In genomic region chr10:33507662-33508425, GRCh38 we compare ENCODE assay signal across 20 cellular contexts.
DNase-seq lines count a peak whose midpoint lies in the region; ATAC-seq and TF ChIP-seq lines count a peak whose summit lies in the region.
"Had no signal": no experiment of that assay in that cellular context is flagged by ENCODE, and none has a peak within 500 bp of the region (broad histone marks: within the 10 kb centered on the region; RNA-seq: fewer than 3 reads in every experiment).

No MANE protein-coding gene starts in this region.

- no TSS peak for BruUV-seq in PC-9 (replicated peaks; lab: Mats Ljungman, UMichigan)

- H3K9me3 ChIP-seq in PC-9 (ENCODE audit: insufficient read depth, low read depth) (no peaks in the 10 kb centered on the region), hepatocyte (ENCODE audit: low read depth) (no peaks in the 10 kb centered on the region), neural progenitor cell (ENCODE audit: low read depth) (no peaks in the 10 kb centered on the region)
- H3K9me3 ChIP-seq: pancreas, uterus had no signal

- no peaks in the 10 kb centered on the region for H3K27me3 ChIP-seq in GM23338 (ENCODE audit: insufficient read depth)
- H3K27me3 ChIP-seq in PC-9 (ENCODE audit: insufficient read depth, low read depth), result no peaks in the 10 kb centered on the region
- no peaks in the 10 kb centered on the region for H3K27me3 ChIP-seq in hepatocyte
- H3K27me3 ChIP-seq in neural progenitor cell, result no peaks in the 10 kb centered on the region
- H3K27me3 ChIP-seq: pancreas, uterus had no signal

- H3K4me3 Mint-ChIP-seq in GM23338 (no peak overlapping the region), neural progenitor cell (no peak overlapping the region)
- H3K4me3 Mint-ChIP-seq: activated CD4-positive, alpha-beta T cell treated with anti-CD3 and anti-CD28 coated beads, Interleukin-2, amount 10 ng/mL, durations not matched to agents 7 days and 5 days; activated naive CD8-positive, alpha-beta T cell; CD4-positive, CD25-positive, alpha-beta regulatory T cell; effector memory CD8-positive, alpha-beta T cell; natural killer cell treated with Interleukin-12 subunit alpha and Interleukin-12 subunit beta and Interleukin-15 and Interleukin-18, amount 100 ng/mL, for 72 hours had no signal

- H3K9me2 ChIP-seq in GM23338 (ENCODE audit: insufficient read depth) (peaks cover 10% of the 10 kb centered on the region; the same call in 1 of the 2 replicates), PC-9 (ENCODE audit: insufficient read depth) (no peaks in the 10 kb centered on the region), hepatocyte (replicated peaks; ENCODE audit: insufficient read depth) (no peaks in the 10 kb centered on the region)

- H2AFZ ChIP-seq in GM23338 (peak overlapping the region; percentile 20; the same call in 1 of the 2 replicates), PC-9 (no peak overlapping the region), hepatocyte (no peak overlapping the region), neural progenitor cell (replicated peaks) (no peak overlapping the region)

- no peaks in the 10 kb centered on the region; the same call in 1 of the 3 replicates for H3K9me3 Mint-ChIP-seq in GM23338
- H3K9me3 Mint-ChIP-seq in neural progenitor cell, result peaks cover 7% of the 10 kb centered on the region
- H3K9me3 Mint-ChIP-seq: activated CD4-positive, alpha-beta T cell treated with anti-CD3 and anti-CD28 coated beads, Interleukin-2, amount 10 ng/mL, durations not matched to agents 7 days and 5 days; CD4-positive, CD25-positive, alpha-beta regulatory T cell; natural killer cell treated with Interleukin-12 subunit alpha and Interleukin-12 subunit beta and Interleukin-15 and Interleukin-18, amount 100 ng/mL, for 72 hours had no signal

- no peaks in the 10 kb centered on the region for H4K20me1 ChIP-seq in GM23338 (replicated peaks; ENCODE audit: insufficient read depth)
- H4K20me1 ChIP-seq in PC-9 (ENCODE audit: insufficient read depth), result no peaks in the 10 kb centered on the region
- no peaks in the 10 kb centered on the region for H4K20me1 ChIP-seq in hepatocyte (ENCODE audit: insufficient read depth, poor library complexity, severe bottlenecking)
- H4K20me1 ChIP-seq in neural progenitor cell (ENCODE audit: low read depth), result no peaks in the 10 kb centered on the region

- H3K4me2 ChIP-seq in GM23338, result no peak overlapping the region
- H3K4me2 ChIP-seq in PC-9, result 0 out of 2 replicates have a peak overlapping the region, but pooled peaks have one; percentile 13
- H3K4me2 ChIP-seq in hepatocyte, result no peak overlapping the region
- H3K4me2 ChIP-seq in neural progenitor cell, result no peak overlapping the region

- peaks cover 10% of the 10 kb centered on the region; the same call in 2 of the 3 replicates for H3K4me1 Mint-ChIP-seq in GM23338
- H3K4me1 Mint-ChIP-seq in neural progenitor cell, result peaks cover 15% of the 10 kb centered on the region

- intact Hi-C loops in PC-9 (cut with micrococcal nuclease; ENCODE audit: unreplicated experiment), result loop anchor here (5.0 kb wide), 3 partner anchors 171 to 1019 kb away; no protein-coding TSS in a partner anchor

- TF ChIP-seq CTCF in GM23338 (conservative IDR thresholded peaks at IDR 0.05; ENCODE audit: low read depth in 2 of 2), result no peak
- no peak for TF ChIP-seq CTCF in PC-9 (conservative IDR thresholded peaks at IDR 0.05)
- no peak for TF ChIP-seq CTCF in hepatocyte (IDR thresholded peaks at IDR 0.05; ENCODE audit: poor library complexity)
- no peak for TF ChIP-seq CTCF in neural progenitor cell (IDR thresholded peaks at IDR 0.05)

- H3K27me3 Mint-ChIP-seq in GM23338 (ENCODE audit: insufficient read depth, low read depth, poor library complexity) (peaks cover 2% of the 10 kb centered on the region), neural progenitor cell (ENCODE audit: insufficient read depth, low read depth) (peaks cover 9% of the 10 kb centered on the region)
- H3K27me3 Mint-ChIP-seq: CD4-positive, CD25-positive, alpha-beta regulatory T cell had no signal

- no peak overlapping the region for H3K4me3 ChIP-seq in GM23338
- H3K4me3 ChIP-seq in PC-9, result no peak overlapping the region
- no peak overlapping the region for H3K4me3 ChIP-seq in hepatocyte
- no peak overlapping the region for H3K4me3 ChIP-seq in neural progenitor cell
- H3K4me3 ChIP-seq: pancreas, uterus had no signal

- H3K36me3 Mint-ChIP-seq in GM23338 (ENCODE audit: low read depth) (no peaks in the 10 kb centered on the region), neural progenitor cell (no peaks in the 10 kb centered on the region)
- H3K36me3 Mint-ChIP-seq: activated naive CD8-positive, alpha-beta T cell; CD4-positive, CD25-positive, alpha-beta regulatory T cell; natural killer cell treated with Interleukin-12 subunit alpha and Interleukin-12 subunit beta and Interleukin-15 and Interleukin-18, amount 100 ng/mL, for 72 hours had no signal

- POLR2A ChIA-PET in PC-9 (lab: Charles Lee; ENCODE audit: unreplicated experiment), result no interaction called here

- H3F3A ChIP-seq in GM23338 (replicated peaks; ENCODE audit: low read depth) (no peaks in the 10 kb centered on the region), PC-9 (ENCODE audit: insufficient read depth, low read depth) (peaks cover 20% of the 10 kb centered on the region; the same call in 1 of the 2 replicates), neural progenitor cell (ENCODE audit: low read depth) (no peaks in the 10 kb centered on the region)

- H3K27ac ChIP-seq in GM23338 (ENCODE audit: low read depth) (no peak overlapping the region), PC-9 (no peak overlapping the region), hepatocyte (no peak overlapping the region), neural progenitor cell (no peak overlapping the region)

- H3K27ac Mint-ChIP-seq in GM23338 (no peak overlapping the region), neural progenitor cell (peak overlapping the region; percentile 27)
- H3K27ac Mint-ChIP-seq: activated CD4-positive, alpha-beta T cell treated with anti-CD3 and anti-CD28 coated beads, Interleukin-2, amount 10 ng/mL, durations not matched to agents 7 days and 5 days; activated naive CD8-positive, alpha-beta T cell; CD4-positive, CD25-positive, alpha-beta regulatory T cell; effector memory CD8-positive, alpha-beta T cell; natural killer cell treated with Interleukin-12 subunit alpha and Interleukin-12 subunit beta and Interleukin-15 and Interleukin-18, amount 100 ng/mL, for 72 hours had no signal

- H3K9ac ChIP-seq in neural progenitor cell, result no peak overlapping the region

- CTCF ChIA-PET in PC-9 (lab: Charles Lee), result no interaction called here

- H3K79me2 ChIP-seq in GM23338 (replicated peaks; ENCODE audit: insufficient read depth) (no peaks in the 10 kb centered on the region), PC-9 (ENCODE audit: low read depth) (no peaks in the 10 kb centered on the region), hepatocyte (no peaks in the 10 kb centered on the region), neural progenitor cell (ENCODE audit: low read depth) (no peaks in the 10 kb centered on the region)

- 67% methylated on average over 10 of the region's 10 CpGs for WGBS in hepatocyte (ENCODE audit: low lambda C conversion rate, missing lambda C conversion rate)

- ATAC-seq in GM23338 (no peak), HG02588 (IDR thresholded peaks at IDR 0.05; ENCODE audit: unreplicated experiment) (no peak)
- ATAC-seq: effector memory CD8-positive, alpha-beta T cell; right cardiac atrium had no signal

- peaks cover 11% of the 10 kb centered on the region; the same call in 1 of the 2 replicates for H3K4me1 ChIP-seq in GM23338 (ENCODE audit: insufficient read depth)
- peaks cover 24% of the 10 kb centered on the region for H3K4me1 ChIP-seq in PC-9 (replicated peaks; ENCODE audit: insufficient read depth)
- H3K4me1 ChIP-seq in hepatocyte (ENCODE audit: insufficient read depth), result peaks cover 22% of the 10 kb centered on the region
- H3K4me1 ChIP-seq in neural progenitor cell, result peaks cover 6% of the 10 kb centered on the region

- DNase-seq in GM23338 (ENCODE audit: low spot score), result no peak
- peak in 1 of 2 experiments; percentile 39 for DNase-seq in PC-9
- DNase-seq in hepatocyte (ENCODE audit: low spot score), result peak; percentile 41
- DNase-seq in neural progenitor cell (ENCODE audit: low spot score), result no peak
- no peak for DNase-seq in glomerular visceral epithelial cell (ENCODE audit: extremely low spot score)
- no peak for DNase-seq in NK-92 (lab: John Stamatoyannopoulos, UW; ENCODE audit: unreplicated experiment)
- DNase-seq in NCI-H2081 treated with DMSO at 0.1 percent for 48 hours (lab: John Stamatoyannopoulos, UW), result no peak
- DNase-seq: activated CD4-positive, alpha-beta T cell treated with anti-CD3 and anti-CD28 coated beads, Interleukin-2, amount 10 ng/mL, durations not matched to agents 7 days and 5 days; CD4-positive, CD25-positive, alpha-beta regulatory T cell; effector memory CD8-positive, alpha-beta T cell; H7; midbrain; NCI-H2029; pancreas; right cardiac atrium; T-helper 2 cell; uterus had no signal

- H3K36me3 ChIP-seq in GM23338 (ENCODE audit: insufficient read depth) (peaks cover 3% of the 10 kb centered on the region; the same call in 1 of the 2 replicates), PC-9 (ENCODE audit: low read depth) (no peaks in the 10 kb centered on the region), hepatocyte (replicated peaks; ENCODE audit: insufficient read depth, low read depth) (no peaks in the 10 kb centered on the region), neural progenitor cell (no peaks in the 10 kb centered on the region)
- H3K36me3 ChIP-seq: pancreas, uterus had no signal
